14 cellular contexts compared by ENCODE assay signal in the genomic region with DNA sequence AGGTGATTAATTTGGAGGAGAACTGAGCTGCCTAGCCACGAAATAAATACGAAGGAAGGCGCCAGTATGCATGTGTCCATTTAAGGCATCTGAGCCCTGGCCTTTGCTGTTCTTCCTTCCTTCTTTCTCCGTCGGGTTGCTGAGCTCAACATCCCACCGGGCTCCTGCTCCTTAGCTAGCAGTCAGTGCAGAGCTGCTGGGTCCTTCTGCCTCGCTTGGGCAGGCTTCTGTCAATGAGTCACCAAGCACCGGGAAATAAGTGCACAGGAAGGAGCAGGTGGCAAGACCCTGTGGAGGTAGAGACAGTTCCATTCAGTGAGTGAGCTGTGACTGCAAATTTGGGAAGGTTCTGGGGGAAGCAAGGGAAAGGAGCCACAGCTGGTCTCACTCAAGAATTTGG.
A peak's percentile ranks its signal among the peaks of the same experiment; 100 is the strongest.
DNase-seq lines count a peak whose midpoint lies in the region; ATAC-seq and TF ChIP-seq lines count a peak whose summit lies in the region.
"Had no signal": no experiment of that assay in that cellular context is flagged by ENCODE, and none has a peak within 500 bp of the region (broad histone marks: within the 10 kb centered on the region; RNA-seq: fewer than 3 reads in every experiment).

No MANE protein-coding gene starts in this region.

- H3K9me3 ChIP-seq in neural cell (ENCODE audit: low read length) (no peaks in the 10 kb centered on the region), body of pancreas (no peaks in the 10 kb centered on the region)
- H3K9me3 ChIP-seq: BLaER1 treated with 17β-estradiol and CSF1 and Interleukin-3, amounts not matched to agents 10 nM and 100 nM had no signal

- H3K4me2 ChIP-seq in neural cell (ENCODE audit: low read length) = no peak overlapping the region

- H3K27me3 ChIP-seq in neural cell (ENCODE audit: insufficient read depth, low read depth, low read length) (no peaks in the 10 kb centered on the region), body of pancreas (no peaks in the 10 kb centered on the region)
- H3K27me3 ChIP-seq: BLaER1 treated with 17β-estradiol and CSF1 and Interleukin-3, amounts not matched to agents 10 nM and 100 nM; cardiac muscle cell had no signal

- DNase-seq in Caki2 (ENCODE audit: low read depth) = peak; percentile 63
- no peak for DNase-seq in activated naive CD8-positive, alpha-beta T cell treated with anti-CD3 and anti-CD28 coated beads, Interleukin-2, amount 50 U/mL, for 24 hours
- DNase-seq in activated CD8-positive, alpha-beta memory T cell treated with anti-CD3 and anti-CD28 coated beads, Interleukin-2, amount 50 U/mL, for 4 hours = no peak
- DNase-seq in body of pancreas = no peak
- DNase-seq: activated CD4-positive, alpha-beta T cell treated with anti-CD3 and anti-CD28 coated beads, Interleukin-2, amount 50 U/mL, for 48 hours; activated gamma-delta T cell treated with Interleukin-2 at 50 U/mL for 16 hours; NCI-H1436 treated with DMSO at 0.1 percent for 48 hours had no signal

- no peak overlapping the region for H3K4me3 ChIP-seq in neural cell (ENCODE audit: low read length)
- no peak overlapping the region for H3K4me3 ChIP-seq in body of pancreas
- H3K4me3 ChIP-seq: BLaER1 treated with 17β-estradiol and CSF1 and Interleukin-3, amounts not matched to agents 10 nM and 100 nM; cardiac muscle cell had no signal

- no peaks in the 10 kb centered on the region for H3K4me1 ChIP-seq in body of pancreas

- TF ChIP-seq CTCF in neural cell (IDR thresholded peaks at IDR 0.05; ENCODE audit: poor library complexity, severe bottlenecking) (no peak), body of pancreas (IDR thresholded peaks at IDR 0.05) (no peak)

- ATAC-seq in GM19467 (IDR thresholded peaks at IDR 0.05; ENCODE audit: unreplicated experiment) (peak; percentile 36), GM19455 (IDR thresholded peaks at IDR 0.05; ENCODE audit: unreplicated experiment) (no peak), body of pancreas (no peak), GM21526 (IDR thresholded peaks at IDR 0.05; ENCODE audit: low FRiP score, unreplicated experiment) (no peak)
- no peak for ATAC-seq in activated naive CD8-positive, alpha-beta T cell treated with anti-CD3 and anti-CD28 coated beads, Interleukin-2, amount 50 U/mL, for 24 hours

- no peaks in the 10 kb centered on the region for H3K36me3 ChIP-seq in neural cell (ENCODE audit: insufficient read depth, low read length)
- no peaks in the 10 kb centered on the region for H3K36me3 ChIP-seq in body of pancreas (replicated peaks in 1 of 2; ENCODE audit: insufficient read depth in 1 of 2, low read depth in 2 of 2)

- peaks cover 33% of the 10 kb centered on the region for H3K4me1 Mint-ChIP-seq in activated naive CD8-positive, alpha-beta T cell treated with anti-CD3 and anti-CD28 coated beads, Interleukin-2, amount 50 U/mL, for 24 hours

- H3K79me2 ChIP-seq in neural cell (replicated peaks; ENCODE audit: insufficient read depth, low read length) = no peaks in the 10 kb centered on the region

- no peaks in the 10 kb centered on the region for H3K9me3 Mint-ChIP-seq in activated naive CD8-positive, alpha-beta T cell treated with anti-CD3 and anti-CD28 coated beads, Interleukin-2, amount 50 U/mL, for 24 hours
- H3K9me3 Mint-ChIP-seq: T-helper 1 cell treated with Interleukin-12 subunit alpha and Interleukin-12 subunit beta and Interleukin-4 antibody, amounts not matched to agents 30 μg/mL and 1 μg/mL, for 36 hours had no signal

- H3K27ac ChIP-seq in neural cell (ENCODE audit: low read length) (peak overlapping the region; percentile 37), body of pancreas (no peak overlapping the region)

- no peak for TF ChIP-seq RAD21 in neural cell (conservative IDR thresholded peaks at IDR 0.05)

- intact Hi-C loops in body of pancreas (cut with DNase I) = no loop called here

- H2AFZ ChIP-seq in neural cell (ENCODE audit: low read depth, low read length) = no peak overlapping the region

- H3K36me3 Mint-ChIP-seq in activated naive CD8-positive, alpha-beta T cell treated with anti-CD3 and anti-CD28 coated beads, Interleukin-2, amount 50 U/mL, for 24 hours (ENCODE audit: low read depth) = peaks cover 14% of the 10 kb centered on the region

- in situ Hi-C loops in Caki2 (cut with HindIII; ENCODE audit: low pct_unique_long_range_greater_than_20kb, low sequenced_read_pairs) = no loop called here

- 69 to 77% methylated on average over 8 of the region's 8 CpGs for WGBS in body of pancreas, 2 donors

- no peak overlapping the region for H3K4me3 Mint-ChIP-seq in activated naive CD8-positive, alpha-beta T cell treated with anti-CD3 and anti-CD28 coated beads, Interleukin-2, amount 50 U/mL, for 24 hours
- H3K4me3 Mint-ChIP-seq: T-helper 1 cell treated with Interleukin-12 subunit alpha and Interleukin-12 subunit beta and Interleukin-4 antibody, amounts not matched to agents 30 μg/mL and 1 μg/mL, for 36 hours had no signal

- no peak for TF ChIP-seq POLR2A in body of pancreas (IDR thresholded peaks at IDR 0.05)

- no peaks in the 10 kb centered on the region for H3F3A ChIP-seq in neural cell (ENCODE audit: insufficient read depth, low read length, poor library complexity, severe bottlenecking)

- peak overlapping the region; percentile 23 for H3K27ac Mint-ChIP-seq in activated naive CD8-positive, alpha-beta T cell treated with anti-CD3 and anti-CD28 coated beads, Interleukin-2, amount 50 U/mL, for 24 hours
- H3K27ac Mint-ChIP-seq: T-helper 1 cell treated with Interleukin-12 subunit alpha and Interleukin-12 subunit beta and Interleukin-4 antibody, amounts not matched to agents 30 μg/mL and 1 μg/mL, for 36 hours had no signal

- no peaks in the 10 kb centered on the region for H3K27me3 Mint-ChIP-seq in activated naive CD8-positive, alpha-beta T cell treated with anti-CD3 and anti-CD28 coated beads, Interleukin-2, amount 50 U/mL, for 24 hours

- no peaks in the 10 kb centered on the region for H3K9me2 ChIP-seq in neural cell (ENCODE audit: insufficient read depth, low read length)

- H4K20me1 ChIP-seq in neural cell (ENCODE audit: insufficient read depth) = no peaks in the 10 kb centered on the region

- H3K9ac ChIP-seq in neural cell (ENCODE audit: low read length) = no peak overlapping the region
- H3K9ac ChIP-seq: BLaER1 treated with 17β-estradiol and CSF1 and Interleukin-3, amounts not matched to agents 10 nM and 100 nM had no signal

- TF ChIP-seq EP300 in neural cell (conservative IDR thresholded peaks at IDR 0.05; ENCODE audit: poor library complexity, severe bottlenecking) = no peak

TF ChIP-seq in neural cell, 6 proteins besides CTCF, POLR2A, EP300 and RAD21:
- TF ChIP-seq MXI1 (conservative IDR thresholded peaks at IDR 0.05; ENCODE audit: poor library complexity, severe bottlenecking) = no peak
- TF ChIP-seq POLR2AphosphoS5 (IDR thresholded peaks at IDR 0.05) = no peak
- no peak for TF ChIP-seq TAF1 (IDR thresholded peaks at IDR 0.05; ENCODE audit: low read depth)
- TF ChIP-seq REST (IDR thresholded peaks at IDR 0.05; ENCODE audit: borderline replicate concordance) = no peak
- TF ChIP-seq SMC3 (conservative IDR thresholded peaks at IDR 0.05; ENCODE audit: poor library complexity) = no peak
- TF ChIP-seq EZH2 (IDR thresholded peaks at IDR 0.05; ENCODE audit: borderline replicate concordance, insufficient read depth, low read length, poor library complexity, severe bottlenecking) = no peak
